ENCODE assay signal across 8 cellular contexts in genomic region chr1:16055613-16056520, GRCh38. TPM values are rescaled to one million over a fixed set of nuclear protein-coding genes. Genes with fewer than 3 reads are reported as not detected.
DNase-seq lines count a peak whose midpoint lies in the region; ATAC-seq and TF ChIP-seq lines count a peak whose summit lies in the region.

No MANE protein-coding gene starts in this region.

- H4K12ac ChIP-seq in trophoblast cell (ENCODE audit: low read depth, low read length): no peak overlapping the region

- DNase-seq in BJ (ENCODE audit: low read depth): no peak
- DNase-seq in MV-4-11 (lab: John Stamatoyannopoulos, UW): peak; percentile 56
- peak; percentile 79 for DNase-seq in SK-N-DZ (ENCODE audit: low spot score)
- DNase-seq in activated naive CD4-positive, alpha-beta T cell treated with Interleukin-2 at 50 U/mL for 16 hours: peak; percentile 76
- peak; percentile 79 for DNase-seq in glomerular visceral epithelial cell (ENCODE audit: extremely low spot score)
- peak; percentile 92 to 96 for DNase-seq in trophoblast cell
- DNase-seq in upper lobe of left lung: peak in 1 of 2 donors; percentile 89

- no peak overlapping the region for H4K91ac ChIP-seq in trophoblast cell (ENCODE audit: low read depth, low read length)

- CTCF ChIA-PET in BJ (lab: Yijun Ruan, JAX): interaction anchor here (0.6 to 4.5 kb wide), 16 partner anchors 8 to 265 kb away, joined by 3 to 53 read pairs (median 7); partner anchors contain the start of genes CLCNKB, FAM131C and SRARP

- no peak overlapping the region for H2BK5ac ChIP-seq in trophoblast cell (ENCODE audit: low read depth, low read length, poor library complexity)

- no peak overlapping the region for H3K4me3 ChIP-seq in BJ (ENCODE audit: low read depth, low read length)
- H3K4me3 ChIP-seq in trophoblast cell (ENCODE audit: low read depth, low read length): no peak overlapping the region
- H3K4me3 ChIP-seq in upper lobe of left lung: no peak overlapping the region

- TF ChIP-seq POLR2A in upper lobe of left lung (IDR thresholded peaks at IDR 0.05): no peak

- peak; percentile 72 for ATAC-seq in GM21423 (IDR thresholded peaks at IDR 0.05; ENCODE audit: unreplicated experiment)
- ATAC-seq in upper lobe of left lung (ENCODE audit: low FRiP score in 2 of 2): peak; percentile 82 to 88

- no peak overlapping the region for H3K4ac ChIP-seq in trophoblast cell (ENCODE audit: low read depth, low read length)

- TF ChIP-seq EP300 in upper lobe of left lung (IDR thresholded peaks at IDR 0.05): no peak

- H3K27ac ChIP-seq in trophoblast cell (ENCODE audit: low read depth, low read length) (no peak overlapping the region), upper lobe of left lung (no peak overlapping the region)

- POLR2A ChIA-PET in BJ (lab: Charles Lee): no interaction called here

- peak; percentile 96 for TF ChIP-seq CTCF in BJ (IDR thresholded peaks at IDR 0.05; ENCODE audit: insufficient read depth, low read depth, low read length)
- TF ChIP-seq CTCF in upper lobe of left lung (IDR thresholded peaks at IDR 0.05): peak; percentile 90 to 97 (median 93)

- H3K79me2 ChIP-seq in trophoblast cell (ENCODE audit: control insufficient read depth, insufficient read depth, low read length, poor library complexity): no peaks in the 10 kb centered on the region

- no peak overlapping the region for H3K4me2 ChIP-seq in trophoblast cell (ENCODE audit: low read length)

- WGBS in trophoblast cell (ENCODE audit: extremely low coverage, insufficient coverage, insufficient read length): no CpG with 5 or more reads among the region's 18 CpGs
- WGBS in upper lobe of left lung, 2 donors: 38 to 73% methylated on average over 4 to 18 of the region's 18 CpGs

- H3K18ac ChIP-seq in trophoblast cell (ENCODE audit: low read length): no peak overlapping the region

- H3K27me3 ChIP-seq in BJ (ENCODE audit: control insufficient read depth, insufficient read depth, low read length) (no peaks in the 10 kb centered on the region), trophoblast cell (ENCODE audit: insufficient read depth, low read length) (no peaks in the 10 kb centered on the region), upper lobe of left lung (no peaks in the 10 kb centered on the region)

- H3K23ac ChIP-seq in trophoblast cell (ENCODE audit: low read length): no peak overlapping the region

- H3K4me1 ChIP-seq in trophoblast cell (ENCODE audit: control insufficient read depth in 1 of 2, insufficient read depth in 2 of 2, low read length in 2 of 2) (no peaks in the 10 kb centered on the region), upper lobe of left lung (peaks cover 0 to 10% (median 4%) of the 10 kb centered on the region in 4 donors)

- H4K8ac ChIP-seq in trophoblast cell (ENCODE audit: low read depth, low read length): no peak overlapping the region

- H3K79me1 ChIP-seq in trophoblast cell (ENCODE audit: low read length): no peaks in the 10 kb centered on the region

- H2AK5ac ChIP-seq in trophoblast cell (ENCODE audit: low read length): no peak overlapping the region

- no peaks in the 10 kb centered on the region for H3K9me3 ChIP-seq in trophoblast cell (ENCODE audit: insufficient read depth, low read depth, low read length)
- H3K9me3 ChIP-seq in upper lobe of left lung: no peaks in the 10 kb centered on the region

- H3K14ac ChIP-seq in trophoblast cell (ENCODE audit: low read length): no peak overlapping the region

- H2AFZ ChIP-seq in trophoblast cell (ENCODE audit: insufficient read depth, low read length, poor library complexity): no peak overlapping the region

- H2BK12ac ChIP-seq in trophoblast cell (ENCODE audit: low read length): no peak overlapping the region

- no peak overlapping the region for H2BK120ac ChIP-seq in trophoblast cell (ENCODE audit: insufficient read depth, low read length, poor library complexity)

- no peak overlapping the region for H3K9ac ChIP-seq in trophoblast cell (ENCODE audit: low read length)

- no peaks in the 10 kb centered on the region for H3K36me3 ChIP-seq in BJ (ENCODE audit: control insufficient read depth, insufficient read depth, low read length)
- no peaks in the 10 kb centered on the region for H3K36me3 ChIP-seq in trophoblast cell (ENCODE audit: control insufficient read depth in 1 of 2, insufficient read depth in 2 of 2, low read length in 2 of 2)
- no peaks in the 10 kb centered on the region for H3K36me3 ChIP-seq in upper lobe of left lung

RNA-seq across cellular contexts. Expression of gene CLCNKB, which starts 12.3 kb away (rescaled TPM):
- polyA plus RNA-seq in BJ (2011; rRNA removed): 0.42 and 0.83 TPM in 2 replicates
- polyA minus RNA-seq in BJ (2011; rRNA and poly(A)+ RNA removed): 0.31 and 0.71 TPM in 2 replicates
- polyA plus RNA-seq in SK-N-DZ (2014; cell fraction: cytosol; rRNA removed): 0.65 TPM in 1 of 2 replicates, not detected in the other
- 0.12 TPM in 1 of 2 replicates, not detected in the other for polyA plus RNA-seq in SK-N-DZ (2014; cell fraction: nucleus; rRNA removed)
- polyA plus RNA-seq in trophoblast cell (2013): 0.17 and 0.18 TPM in 2 replicates
- 1 to 10 TPM in 1 of 6 donors, under 1 TPM in 3, not detected in 2; 0.46 to 9.4 (median 0.53) TPM for total RNA-seq in upper lobe of left lung

RNA-seq across cellular contexts. Expression of gene FAM131C, which starts 17.6 kb away (rescaled TPM):
- polyA plus RNA-seq in BJ (2011; rRNA removed): 0.34 and 0.47 TPM in 2 replicates
- polyA minus RNA-seq in BJ (2011; rRNA and poly(A)+ RNA removed): 0.24 and 1.3 TPM in 2 replicates
- polyA plus RNA-seq in SK-N-DZ (2014; cell fraction: cytosol; rRNA removed): 0.13 TPM in 1 of 2 replicates, not detected in the other
- polyA plus RNA-seq in SK-N-DZ (2014; cell fraction: nucleus; rRNA removed): not detected in 2 replicates
- polyA plus RNA-seq in trophoblast cell (2013): 0.04 TPM in 2 replicates
- total RNA-seq in upper lobe of left lung: under 1 TPM in 1 of 6 donors, not detected in 5; 0.13 TPM

RNA-seq across cellular contexts. Expression of gene CLCNKA, which starts 34.0 kb away (rescaled TPM):
- 0.20 and 0.28 TPM in 2 replicates for polyA plus RNA-seq in BJ (2011; rRNA removed)
- polyA minus RNA-seq in BJ (2011; rRNA and poly(A)+ RNA removed): 0.19 TPM in 1 of 2 replicates, not detected in the other
- not detected in 2 replicates for polyA plus RNA-seq in SK-N-DZ (2014; cell fraction: cytosol; rRNA removed)
- polyA plus RNA-seq in SK-N-DZ (2014; cell fraction: nucleus; rRNA removed): not detected in 2 replicates
- polyA plus RNA-seq in trophoblast cell (2013): 0.12 and 0.19 TPM in 2 replicates
- under 1 TPM in 3 of 6 donors, not detected in 3; 0.20 to 0.89 (median 0.49) TPM for total RNA-seq in upper lobe of left lung

RNA-seq across cellular contexts. Expression of gene HSPB7, which starts 38.0 kb away (rescaled TPM):
- polyA plus RNA-seq in BJ (2011; rRNA removed): 32.5 and 66.6 TPM in 2 replicates
- 26.1 and 30.3 TPM in 2 replicates for polyA minus RNA-seq in BJ (2011; rRNA and poly(A)+ RNA removed)
- 0.06 and 0.25 TPM in 2 replicates for polyA plus RNA-seq in SK-N-DZ (2014; cell fraction: cytosol; rRNA removed)
- polyA plus RNA-seq in SK-N-DZ (2014; cell fraction: nucleus; rRNA removed): 0.09 TPM in 1 of 2 replicates, not detected in the other
- polyA plus RNA-seq in trophoblast cell (2013): 3.0 and 3.8 TPM in 2 replicates
- 1 to 10 TPM; 1.0 to 9.2 (median 3.0) TPM for total RNA-seq in upper lobe of left lung

RNA-seq across cellular contexts. Expression of gene SRARP, which starts 51.8 kb away (rescaled TPM):
- polyA plus RNA-seq in BJ (2011; rRNA removed): not detected in 2 replicates
- not detected in 2 replicates for polyA minus RNA-seq in BJ (2011; rRNA and poly(A)+ RNA removed)
- not detected in 2 replicates for polyA plus RNA-seq in SK-N-DZ (2014; cell fraction: cytosol; rRNA removed)
- polyA plus RNA-seq in SK-N-DZ (2014; cell fraction: nucleus; rRNA removed): not detected in 2 replicates
- not detected in 2 replicates for polyA plus RNA-seq in trophoblast cell (2013)
- total RNA-seq in upper lobe of left lung: under 1 TPM in 2 of 6 donors, not detected in 4; 0.07 to 0.67 TPM
